ENCODE assay signal across 4 cellular contexts in the genomic region with DNA sequence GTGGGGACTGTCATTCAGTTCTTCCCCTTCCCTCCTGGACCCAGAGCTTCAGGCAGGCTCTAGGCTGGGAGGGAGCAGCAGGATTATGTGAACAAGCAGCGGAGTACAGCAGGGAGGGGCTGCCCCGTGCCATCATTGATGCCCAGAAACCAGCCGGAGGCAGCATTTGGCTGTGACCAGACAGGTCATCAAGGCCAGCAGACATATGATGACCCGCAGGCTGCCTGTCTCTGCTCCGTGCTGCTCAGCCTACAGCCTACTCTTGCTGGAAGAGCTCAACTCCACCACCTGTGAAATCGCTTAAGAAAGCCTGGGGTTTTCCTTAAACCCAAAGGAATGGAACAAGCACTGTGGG. TPM values are rescaled to one million over a fixed set of nuclear protein-coding genes. Genes with fewer than 3 reads are reported as not detected.
DNase-seq lines count a peak whose midpoint lies in the region; TF ChIP-seq lines count a peak whose summit lies in the region.
"Had no signal": no experiment of that assay in that cellular context is flagged by ENCODE, and none has a peak within 500 bp of the region (broad histone marks: within the 10 kb centered on the region; RNA-seq: fewer than 3 reads in every experiment).

No MANE protein-coding gene starts in this region.

- no peaks in the 10 kb centered on the region for H3K9me3 ChIP-seq in uterus

- H3K4me3 ChIP-seq in uterus: no peak overlapping the region

- no peak for DNase-seq in uterus
- no peak for DNase-seq in GM19240 (ENCODE audit: insufficient read length, low spot score)
- DNase-seq: NCI-H2081 treated with DMSO at 0.1 percent for 48 hours, SIG-M5 had no signal

- H3K4me1 ChIP-seq in uterus: peaks cover 15 to 31% of the 10 kb centered on the region in 2 donors

- intact Hi-C loops in uterus (cut with DNase I; ENCODE audit: low total_unique reads): no loop called here

- peak overlapping the region; percentile 5 to 17 for H3K27ac ChIP-seq in uterus

- TF ChIP-seq CTCF in uterus (IDR thresholded peaks at IDR 0.05): no peak

- no peaks in the 10 kb centered on the region for H3K36me3 ChIP-seq in uterus

- TF ChIP-seq POLR2A in uterus (IDR thresholded peaks at IDR 0.05): no peak

- H3K27me3 ChIP-seq in uterus: no peaks in the 10 kb centered on the region

RNA-seq across cellular contexts. Expression of a gene that starts 4.9 kb away (rescaled TPM):
- 10 to 100 TPM; 17.4 to 31.1 (median 20.6) TPM for total RNA-seq in uterus

RNA-seq across cellular contexts. Expression of a gene that starts 15.8 kb away (rescaled TPM):
- total RNA-seq in uterus: 10 to 100 TPM in 2 of 4 donors, 1 to 10 TPM in 2; 1.8 to 29.6 (median 15.0) TPM

RNA-seq across cellular contexts. Expression of a gene that starts 18.0 kb away (rescaled TPM):
- total RNA-seq in uterus: 10 to 100 TPM; 26.5 to 79.7 (median 47.6) TPM

RNA-seq across cellular contexts. Expression of a gene that starts 26.9 kb away (rescaled TPM):
- 10 to 100 TPM; 19.1 to 23.9 (median 21.9) TPM for total RNA-seq in uterus

RNA-seq across cellular contexts. Expression of a gene that starts 42.6 kb away (rescaled TPM):
- not detected for total RNA-seq in uterus
